Comparison of ENCODE assay signal across 7 cellular contexts in the genomic region with DNA sequence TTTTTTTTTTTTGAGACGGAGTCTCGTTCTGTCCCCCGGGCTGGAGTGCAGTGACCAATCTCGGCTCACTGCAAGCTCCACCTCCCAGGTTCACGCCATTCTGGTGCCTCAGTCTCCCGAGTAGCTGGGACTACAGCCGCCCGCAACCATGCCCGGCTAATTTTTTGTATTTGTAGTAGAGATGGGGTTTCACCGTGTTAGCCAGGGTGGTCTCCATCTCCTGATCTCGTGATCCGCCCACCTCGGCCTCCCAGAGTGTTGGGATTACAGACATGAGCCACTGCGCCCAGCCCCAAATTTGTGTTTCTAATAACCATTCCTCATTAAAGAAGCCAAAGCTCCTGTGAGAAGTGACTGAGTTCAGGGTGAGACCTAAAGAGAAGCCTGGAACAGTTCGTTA.
DNase-seq lines count a peak whose midpoint lies in the region; TF ChIP-seq lines count a peak whose summit lies in the region.
"Not testable (repeated sequence)": the region's sequence is repeated elsewhere in the genome, so short reads cannot be mapped to it uniquely, and the experiment has no call there.

No MANE protein-coding gene starts in this region.

- not testable (repeated sequence) for TF ChIP-seq POLR2A in sigmoid colon (IDR thresholded peaks at IDR 0.05)

- not testable (repeated sequence) for H3K4me1 ChIP-seq in OCI-LY1 (ENCODE audit: insufficient read depth, low read length, severe bottlenecking); mesendoderm (ENCODE audit: control insufficient read depth, low read depth, low read length); trophoblast cell (ENCODE audit: control insufficient read depth in 1 of 2, insufficient read depth in 2 of 2, low read length in 2 of 2); sigmoid colon

- H3K4me3 ChIP-seq in OCI-LY1 (ENCODE audit: low read depth, low read length, poor library complexity, severe bottlenecking); mesendoderm (ENCODE audit: low read length); trophoblast cell (ENCODE audit: low read depth, low read length); sigmoid colon: not testable (repeated sequence)

- not testable (repeated sequence) for H2AK5ac ChIP-seq in mesendoderm (ENCODE audit: low read length); trophoblast cell (ENCODE audit: low read length)

- TF ChIP-seq EP300 in sigmoid colon (IDR thresholded peaks at IDR 0.05), result not testable (repeated sequence)

- H3K36me3 Mint-ChIP-seq in chondrocyte (ENCODE audit: low read depth), result not testable (repeated sequence)

- not testable (repeated sequence) for H4K5ac ChIP-seq in mesendoderm (ENCODE audit: low read length)

- not testable (repeated sequence) for H3K27me3 ChIP-seq in OCI-LY1 (ENCODE audit: insufficient read depth, low read length); mesendoderm (ENCODE audit: insufficient read depth, low read length, poor library complexity); trophoblast cell (ENCODE audit: insufficient read depth, low read length); sigmoid colon

- not testable (repeated sequence) for H3K4me3 Mint-ChIP-seq in chondrocyte (ENCODE audit: unreplicated experiment)

- not testable (repeated sequence) for H4K91ac ChIP-seq in trophoblast cell (ENCODE audit: low read depth, low read length)

- CTCF ChIA-PET in HEK293T (lab: Yijun Ruan, JAX), result not testable (repeated sequence)

- DNase-seq in HEK293T (ENCODE audit: extremely low spot score); mesendoderm; trophoblast cell: not testable (repeated sequence)
- DNase-seq in chondrocyte (ENCODE audit: low spot score) (peak; percentile 53), posterior vena cava (ENCODE audit: low spot score) (peak; percentile 60), sigmoid colon (peak; percentile 39)

- not testable (repeated sequence) for H3K14ac ChIP-seq in trophoblast cell (ENCODE audit: low read length)

- not testable (repeated sequence) for H2BK5ac ChIP-seq in mesendoderm (ENCODE audit: low read length); trophoblast cell (ENCODE audit: low read depth, low read length, poor library complexity)

- not testable (repeated sequence) for H4K8ac ChIP-seq in mesendoderm (ENCODE audit: low read depth, low read length); trophoblast cell (ENCODE audit: low read depth, low read length)

- H3K4me1 Mint-ChIP-seq in chondrocyte (ENCODE audit: low read depth), result peaks cover 12% of the 10 kb centered on the region

- not testable (repeated sequence) for H4K20me1 ChIP-seq in OCI-LY1 (ENCODE audit: insufficient read depth, low read length)

- H3K18ac ChIP-seq in mesendoderm (ENCODE audit: low read length), result peak overlapping the region; percentile 39
- H3K18ac ChIP-seq in trophoblast cell (ENCODE audit: low read length), result not testable (repeated sequence)

- H3K79me1 ChIP-seq in mesendoderm (ENCODE audit: low read length); trophoblast cell (ENCODE audit: low read length): not testable (repeated sequence)

- not testable (repeated sequence) for H3F3A ChIP-seq in OCI-LY1 (ENCODE audit: insufficient read depth, low read length)

- WGBS in mesendoderm (ENCODE audit: extremely low coverage, insufficient coverage, low lambda C conversion rate), result no CpG with 5 or more reads among the region's 15 CpGs
- no CpG with 5 or more reads among the region's 15 CpGs for WGBS in trophoblast cell (ENCODE audit: extremely low coverage, insufficient coverage, insufficient read length)
- 89 to 93% methylated on average over 15 of the region's 15 CpGs for WGBS in sigmoid colon, 2 donors

- H2BK12ac ChIP-seq in trophoblast cell (ENCODE audit: low read length), result peak overlapping the region; percentile 17

- H3K27me3 Mint-ChIP-seq in chondrocyte (ENCODE audit: low read depth), result not testable (repeated sequence)

- not testable (repeated sequence) for H3K9me2 ChIP-seq in OCI-LY1 (ENCODE audit: low read depth, low read length)

- not testable (repeated sequence) for H3K4ac ChIP-seq in mesendoderm (ENCODE audit: low read depth, low read length); trophoblast cell (ENCODE audit: low read depth, low read length)

- H3K9ac ChIP-seq in OCI-LY1 (ENCODE audit: low read length); mesendoderm (ENCODE audit: low read length); trophoblast cell (ENCODE audit: low read length): not testable (repeated sequence)

- not testable (repeated sequence) for H3K4me2 ChIP-seq in OCI-LY1 (ENCODE audit: low read length); mesendoderm (ENCODE audit: low read length); trophoblast cell (ENCODE audit: low read length)

- not testable (repeated sequence) for H3K79me2 ChIP-seq in OCI-LY1 (ENCODE audit: insufficient read depth, low read length); mesendoderm (ENCODE audit: control insufficient read depth, insufficient read depth, low read length); trophoblast cell (ENCODE audit: control insufficient read depth, insufficient read depth, low read length, poor library complexity)

- intact Hi-C loops in posterior vena cava (cut with DNase I); sigmoid colon (cut with DNase I): not testable (repeated sequence)

- POLR2A ChIA-PET in HEK293T (lab: Yijun Ruan, JAX), result interaction anchor here (0.6 kb wide), 1 partner anchor 35 kb away, joined by 3 read pairs; no protein-coding TSS in a partner anchor

- H3K23ac ChIP-seq in mesendoderm (ENCODE audit: low read length); trophoblast cell (ENCODE audit: low read length): not testable (repeated sequence)

- H3K9me3 ChIP-seq in OCI-LY1 (ENCODE audit: low read length); trophoblast cell (ENCODE audit: insufficient read depth, low read depth, low read length); sigmoid colon: not testable (repeated sequence)

- TF ChIP-seq CTCF in OCI-LY1 (IDR thresholded peaks at IDR 0.05; ENCODE audit: low read length); chondrocyte (IDR thresholded peaks at IDR 0.05); sigmoid colon (IDR thresholded peaks at IDR 0.05): not testable (repeated sequence)

- H4K12ac ChIP-seq in trophoblast cell (ENCODE audit: low read depth, low read length), result not testable (repeated sequence)

- H3K36me3 ChIP-seq in OCI-LY1 (ENCODE audit: insufficient read depth, low read length); mesendoderm (ENCODE audit: control insufficient read depth, insufficient read depth, low read length); trophoblast cell (ENCODE audit: control insufficient read depth in 1 of 2, insufficient read depth in 2 of 2, low read length in 2 of 2); sigmoid colon: not testable (repeated sequence)

- not testable (repeated sequence) for H3K56ac ChIP-seq in mesendoderm (ENCODE audit: low read length)

- H2BK120ac ChIP-seq in mesendoderm (ENCODE audit: low read depth, low read length), result not testable (repeated sequence)
- peak overlapping the region; percentile 33 for H2BK120ac ChIP-seq in trophoblast cell (ENCODE audit: insufficient read depth, low read length, poor library complexity)

- H2BK15ac ChIP-seq in mesendoderm (replicated peaks; ENCODE audit: low read depth), result not testable (repeated sequence)

- not testable (repeated sequence) for H3K27ac Mint-ChIP-seq in chondrocyte (ENCODE audit: unreplicated experiment)

- 0 out of 2 replicates have a peak overlapping the region, but pooled peaks have one; percentile 62 for H2AFZ ChIP-seq in OCI-LY1 (ENCODE audit: low read length)
- H2AFZ ChIP-seq in trophoblast cell (ENCODE audit: insufficient read depth, low read length, poor library complexity), result not testable (repeated sequence)

- not testable (repeated sequence) for H3K27ac ChIP-seq in OCI-LY1 (ENCODE audit: low read depth, low read length, poor library complexity, severe bottlenecking); mesendoderm (ENCODE audit: low read depth, low read length); trophoblast cell (ENCODE audit: low read depth, low read length); sigmoid colon

- not testable (repeated sequence) for H3K9me3 Mint-ChIP-seq in chondrocyte (ENCODE audit: low read depth)

TF ChIP-seq in HEK293T, 16 proteins besides CTCF, POLR2A, EP300 and RAD21:
- 0 out of 2 replicates have a peak, but pooled peaks have one; percentile 7 for TF ChIP-seq ZNF384 (IDR thresholded peaks at IDR 0.05)
